ENCODE assay signal across 22 cellular contexts in the genomic region with DNA sequence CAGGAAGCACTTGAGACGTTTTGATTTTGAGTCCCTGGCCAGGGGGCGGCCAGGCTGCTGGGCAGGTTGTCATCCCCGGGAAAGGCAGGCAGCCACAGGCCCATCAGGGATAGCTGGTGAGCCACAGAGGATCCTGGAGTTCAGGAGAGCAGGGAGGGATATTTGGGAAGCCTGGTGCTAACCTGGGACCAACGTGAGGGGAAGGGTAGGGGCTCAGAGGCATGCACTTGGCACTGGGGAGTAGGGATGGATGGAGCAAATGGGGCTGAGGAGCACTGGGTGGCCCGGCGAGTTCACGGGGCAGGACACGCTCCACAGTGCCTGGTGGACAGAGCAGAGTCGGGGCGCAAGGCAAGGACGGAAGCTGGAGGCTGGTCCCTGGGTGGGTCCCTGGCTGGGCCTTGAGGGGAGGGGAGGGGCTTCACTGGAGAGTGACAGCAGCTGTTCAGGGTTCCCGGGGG.
"Had no signal": no experiment of that assay in that cellular context is flagged by ENCODE, and none has a peak within 500 bp of the region (broad histone marks: within the 10 kb centered on the region; RNA-seq: fewer than 3 reads in every experiment).

No MANE protein-coding gene starts in this region.

- H3K27me3 ChIP-seq: body of pancreas, cardiac muscle cell, heart right ventricle, testis, vagina had no signal

- H3K4me1 ChIP-seq: body of pancreas, prostate gland, testis, vagina had no signal

- DNase-seq: activated CD4-positive, alpha-beta memory T cell treated with anti-CD3 and anti-CD28 coated beads, Interleukin-2, amount 10 ng/mL, durations not matched to agents 7 days and 5 days; activated CD4-positive, alpha-beta T cell treated with anti-CD3 and anti-CD28 coated beads for 48 hours; activated naive CD4-positive, alpha-beta T cell treated with Interleukin-2 at 50 U/mL for 16 hours; body of pancreas; effector CD4-positive, alpha-beta T cell; erythroblast; foreskin fibroblast; heart right ventricle; kidney; naive thymus-derived CD4-positive, alpha-beta T cell; stimulated activated CD4-positive, alpha-beta T cell treated with anti-CD3 and anti-CD28 coated beads, Interleukin-2, amount 100 ng/mL, for 24 hours; T1000; testis; trophoblast cell had no signal

- H3K9me3 ChIP-seq: body of pancreas, heart right ventricle, prostate gland, testis, vagina had no signal

- H3K4me3 ChIP-seq: body of pancreas, cardiac muscle cell, heart right ventricle, prostate gland, testis, vagina had no signal

- ATAC-seq: activated T-helper 17 cell treated with anti-CD3 and anti-CD28 coated beads, Interleukin-2, amount 50 U/mL, for 72 hours; body of pancreas; naive thymus-derived CD4-positive, alpha-beta T cell; stimulated activated effector memory CD8-positive, alpha-beta T cell treated with anti-CD3 and anti-CD28 coated beads, Interleukin-12 subunit alpha, Interleukin-12 subunit beta, amount 100 ng/mL, for 72 hours; WTC11 had no signal

- H3K27ac Mint-ChIP-seq: activated CD4-positive, alpha-beta memory T cell treated with anti-CD3 and anti-CD28 coated beads, Interleukin-2, amount 10 ng/mL, durations not matched to agents 7 days and 5 days; activated T-helper 17 cell treated with anti-CD3 and anti-CD28 coated beads, Interleukin-2, amount 50 U/mL, for 72 hours; dendritic cell treated with granulocyte-macrophage colony-stimulating factor and Interleukin-4, amounts not matched to agents 40 ng/mL and 50 ng/mL, for 4 days; naive thymus-derived CD4-positive, alpha-beta T cell; stimulated activated effector memory CD8-positive, alpha-beta T cell treated with anti-CD3 and anti-CD28 coated beads, Interleukin-12 subunit alpha, Interleukin-12 subunit beta, amount 100 ng/mL, for 72 hours; WTC11 had no signal

- H3K27me3 Mint-ChIP-seq: activated CD4-positive, alpha-beta memory T cell treated with anti-CD3 and anti-CD28 coated beads, Interleukin-2, amount 10 ng/mL, durations not matched to agents 7 days and 5 days; activated T-helper 17 cell treated with anti-CD3 and anti-CD28 coated beads, Interleukin-2, amount 50 U/mL, for 72 hours; dendritic cell treated with granulocyte-macrophage colony-stimulating factor and Interleukin-4, amounts not matched to agents 40 ng/mL and 50 ng/mL, for 4 days; naive thymus-derived CD4-positive, alpha-beta T cell had no signal

- H3K36me3 ChIP-seq: prostate gland had no signal

- H3K27ac ChIP-seq: body of pancreas, cardiac muscle cell, heart right ventricle, prostate gland, testis, vagina had no signal

- H3K9me3 Mint-ChIP-seq: activated CD4-positive, alpha-beta memory T cell treated with anti-CD3 and anti-CD28 coated beads, Interleukin-2, amount 10 ng/mL, durations not matched to agents 7 days and 5 days; neural crest cell had no signal

- H3K4me1 Mint-ChIP-seq: activated CD4-positive, alpha-beta memory T cell treated with anti-CD3 and anti-CD28 coated beads, Interleukin-2, amount 10 ng/mL, durations not matched to agents 7 days and 5 days; WTC11 had no signal

- H3K4me3 Mint-ChIP-seq: activated CD4-positive, alpha-beta memory T cell treated with anti-CD3 and anti-CD28 coated beads, Interleukin-2, amount 10 ng/mL, durations not matched to agents 7 days and 5 days; activated T-helper 17 cell treated with anti-CD3 and anti-CD28 coated beads, Interleukin-2, amount 50 U/mL, for 72 hours; dendritic cell treated with granulocyte-macrophage colony-stimulating factor and Interleukin-4, amounts not matched to agents 40 ng/mL and 50 ng/mL, for 4 days; naive thymus-derived CD4-positive, alpha-beta T cell; neural crest cell; stimulated activated effector memory CD8-positive, alpha-beta T cell treated with anti-CD3 and anti-CD28 coated beads, Interleukin-12 subunit alpha, Interleukin-12 subunit beta, amount 100 ng/mL, for 72 hours; WTC11 had no signal
